In the genomic region with DNA sequence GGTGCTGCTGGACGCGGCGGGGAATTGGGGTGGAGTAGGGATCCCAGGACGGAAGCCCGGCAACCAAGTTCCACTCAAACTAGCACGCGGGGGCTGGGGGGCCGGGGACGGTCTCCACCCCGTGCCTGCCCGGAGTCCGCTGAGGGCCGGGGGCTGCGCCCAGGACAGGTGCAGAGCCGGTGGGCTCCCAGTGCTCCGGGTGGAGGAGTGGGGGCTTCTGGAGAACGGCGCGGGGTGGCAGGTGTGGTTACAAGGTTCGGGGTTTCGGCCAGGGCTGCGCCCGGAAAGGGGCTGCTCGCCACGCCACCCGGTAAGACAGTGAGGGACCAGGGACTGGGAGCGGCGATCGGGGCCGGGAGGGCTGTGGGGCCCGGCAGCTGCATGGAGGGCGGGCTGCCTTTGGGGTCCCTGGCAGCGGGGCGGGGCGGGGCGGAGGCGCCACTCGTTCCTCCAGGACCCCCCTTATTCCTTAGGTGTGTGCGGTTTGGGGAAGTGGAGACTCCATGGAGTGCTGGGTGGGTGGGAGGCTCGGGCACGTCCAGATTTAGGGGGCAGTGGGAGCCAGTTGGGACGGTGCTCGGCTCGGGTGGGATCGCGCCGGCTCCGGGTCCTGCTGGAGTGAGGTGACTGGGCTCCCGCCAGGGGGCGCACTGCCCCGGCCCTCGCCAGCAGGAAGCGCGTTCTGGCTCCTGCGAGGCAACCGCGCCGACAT, we compare ENCODE assay signal across 8 cellular contexts. TPM values are rescaled to one million over a fixed set of nuclear protein-coding genes. Genes with fewer than 3 reads are reported as not detected.
A peak's percentile ranks its signal among the peaks of the same experiment; 100 is the strongest.
DNase-seq lines count a peak whose midpoint lies in the region; ATAC-seq and TF ChIP-seq lines count a peak whose summit lies in the region.

No MANE protein-coding gene starts in this region.

- H3K36me3 Mint-ChIP-seq in immature natural killer cell = no peaks in the 10 kb centered on the region

- no peak for ATAC-seq in GM21528 (IDR thresholded peaks at IDR 0.05; ENCODE audit: low FRiP score, unreplicated experiment)

- no peak overlapping the region for H3K27ac Mint-ChIP-seq in immature natural killer cell

- H3K36me3 ChIP-seq in WERI-Rb-1 (no peaks in the 10 kb centered on the region), smooth muscle cell (ENCODE audit: low read depth) (no peaks in the 10 kb centered on the region)

- H2AFZ ChIP-seq in smooth muscle cell (ENCODE audit: low read depth) = peak overlapping the region; percentile 85

- H3K27me3 Mint-ChIP-seq in immature natural killer cell (ENCODE audit: low read depth in 3 of 3) = peaks cover 5 to 24% (median 16%) of the 10 kb centered on the region in 3 donors

- no peaks in the 10 kb centered on the region for H3K9me3 Mint-ChIP-seq in immature natural killer cell

- WGBS in smooth muscle cell (ENCODE audit: low lambda C conversion rate) = 3% methylated on average over 17 of the region's 58 CpGs

- H3K4me3 Mint-ChIP-seq in immature natural killer cell = peak overlapping the region; percentile 57 to 80 (median 64)

- H4K20me1 ChIP-seq in smooth muscle cell (ENCODE audit: low read depth) = no peaks in the 10 kb centered on the region

- peak overlapping the region; percentile 99 for H3K4me2 ChIP-seq in smooth muscle cell

- H3K9me3 ChIP-seq in WERI-Rb-1 (ENCODE audit: severe bottlenecking) = no peaks in the 10 kb centered on the region
- no peaks in the 10 kb centered on the region for H3K9me3 ChIP-seq in smooth muscle cell (replicated peaks; ENCODE audit: low read depth)

- H3F3A ChIP-seq in smooth muscle cell (ENCODE audit: low read depth) = no peaks in the 10 kb centered on the region

- H3K79me2 ChIP-seq in smooth muscle cell (ENCODE audit: low read depth) = peaks cover 6% of the 10 kb centered on the region

- H3K4me3 ChIP-seq in WERI-Rb-1 (ENCODE audit: low read depth, low read length) (peak overlapping the region; percentile 90), smooth muscle cell (peak overlapping the region; percentile 72)

- DNase-seq in DMS53 (lab: John Stamatoyannopoulos, UW) = peak; percentile 79
- peak; percentile 67 for DNase-seq in H4 (ENCODE audit: low spot score)
- peak; percentile 64 for DNase-seq in NCI-H1092 treated with DMSO at 0.1 percent for 48 hours (lab: John Stamatoyannopoulos, UW)
- DNase-seq in WERI-Rb-1 = peak; percentile 83
- DNase-seq in T47D (ENCODE audit: low read depth in 1 of 2, low spot score in 1 of 2) = peak; percentile 68 to 100
- DNase-seq in immature natural killer cell = peak; percentile 57 to 72 (median 64)
- peak; percentile 62 for DNase-seq in smooth muscle cell (lab: John Stamatoyannopoulos, UW; ENCODE audit: unreplicated experiment)

- peaks cover 37% of the 10 kb centered on the region for H3K4me1 ChIP-seq in smooth muscle cell (ENCODE audit: low read depth)

- in situ Hi-C loops in T47D (cut with HindIII; ENCODE audit: low pct_unique_long_range_greater_than_20kb, low sequenced_read_pairs) = no loop called here

- H3K27ac ChIP-seq in WERI-Rb-1 (peak overlapping the region; percentile 66), smooth muscle cell (ENCODE audit: low read depth) (no peak overlapping the region)

- peak; percentile 95 for TF ChIP-seq CTCF in WERI-Rb-1 (IDR thresholded peaks at IDR 0.05; ENCODE audit: low read depth, low read length)
- TF ChIP-seq CTCF in smooth muscle cell (IDR thresholded peaks at IDR 0.05; ENCODE audit: borderline replicate concordance, insufficient read depth, poor library complexity, severe bottlenecking) = peak; percentile 88

- H3K27me3 ChIP-seq in WERI-Rb-1 (ENCODE audit: insufficient read depth, low read depth, severe bottlenecking) (no peaks in the 10 kb centered on the region), smooth muscle cell (ENCODE audit: low read depth) (no peaks in the 10 kb centered on the region)

- H3K4me1 Mint-ChIP-seq in immature natural killer cell = peaks cover 17 to 23% of the 10 kb centered on the region in 2 donors

- H3K9ac ChIP-seq in smooth muscle cell (ENCODE audit: low read depth) = peak overlapping the region; percentile 39

RNA-seq across cellular contexts. Expression of gene TSPAN18, which starts 0.8 kb away (rescaled TPM):
- 0.83 TPM in 1 of 2 replicates, not detected in the other for total RNA-seq in H4 (2014; rRNA removed; shearing (Covaris generic))
- under 1 TPM; 0.84 to 0.93 (median 0.86) TPM for polyA plus RNA-seq in immature natural killer cell
- 3.4 and 3.9 TPM in 2 replicates for total RNA-seq in smooth muscle cell
- polyA plus RNA-seq in smooth muscle cell = 9.3 and 15.3 TPM in 2 replicates
